In genomic region chr10:124621637-124622036, GRCh38 we compare ENCODE assay signal across 13 cellular contexts.
DNase-seq lines count a peak whose midpoint lies in the region; ATAC-seq, FAIRE-seq and TF ChIP-seq lines count a peak whose summit lies in the region.
"Had no signal": no experiment of that assay in that cellular context is flagged by ENCODE, and none has a peak within 500 bp of the region (broad histone marks: within the 10 kb centered on the region; RNA-seq: fewer than 3 reads in every experiment).

No MANE protein-coding gene starts in this region.

- H3K27me3 Mint-ChIP-seq in endodermal cell (ENCODE audit: insufficient read depth) (no peaks in the 10 kb centered on the region), nephron (ENCODE audit: low read depth) (no peaks in the 10 kb centered on the region)
- no peaks in the 10 kb centered on the region for H3K27me3 Mint-ChIP-seq in activated naive CD4-positive, alpha-beta T cell treated with anti-CD3 and anti-CD28 coated beads for 36 hours (ENCODE audit: low read depth)

- H3K4me3 Mint-ChIP-seq in endodermal cell = no peak overlapping the region
- no peak overlapping the region for H3K4me3 Mint-ChIP-seq in nephron
- H3K4me3 Mint-ChIP-seq in activated naive CD4-positive, alpha-beta T cell treated with anti-CD3 and anti-CD28 coated beads for 36 hours = no peak overlapping the region
- H3K4me3 Mint-ChIP-seq: activated T-helper 1 cell treated with anti-CD3 and anti-CD28 coated beads, Interleukin-12 subunit alpha, Interleukin-12 subunit beta, Interleukin-2, Interleukin-4 antibody, amounts not matched to agents 30 ng/mL and 10 ng/mL and 1 ng/mL, durations not matched to agents 14 hours and 24 hours and 36 hours had no signal

- H3K4me1 Mint-ChIP-seq in endodermal cell (peaks cover 4% of the 10 kb centered on the region), nephron (peaks cover 33% of the 10 kb centered on the region)
- peaks cover 26% of the 10 kb centered on the region for H3K4me1 Mint-ChIP-seq in activated naive CD4-positive, alpha-beta T cell treated with anti-CD3 and anti-CD28 coated beads for 36 hours (ENCODE audit: low read depth)

- WGBS in endodermal cell (ENCODE audit: insufficient coverage in 1 of 2, insufficient read length in 1 of 2), 2 experiments = 93 to 95% methylated on average over 11 to 13 of the region's 13 CpGs

- H3K4me3 ChIP-seq in endodermal cell (ENCODE audit: low read length) (no peak overlapping the region), thoracic aorta (peak overlapping the region; percentile 8), tibial artery (no peak overlapping the region)

- FAIRE-seq in GM19239 (lab: Jason Lieb, UNC) = no peak

- H3K9me3 ChIP-seq in endodermal cell (ENCODE audit: control insufficient read depth, low read length) = no peaks in the 10 kb centered on the region
- H3K9me3 ChIP-seq in thoracic aorta = no peaks in the 10 kb centered on the region
- no peaks in the 10 kb centered on the region for H3K9me3 ChIP-seq in tibial artery

- intact Hi-C loops in tibial artery (cut with DNase I; ENCODE audit: low total_unique reads) = no loop called here
- intact Hi-C loops in activated naive CD4-positive, alpha-beta T cell treated with anti-CD3 and anti-CD28 coated beads for 36 hours (cut with micrococcal nuclease) = no loop called here

- peaks cover 6% of the 10 kb centered on the region for H3K4me1 ChIP-seq in endodermal cell (ENCODE audit: control insufficient read depth, insufficient read depth, low read length)
- peaks cover 9 to 19% of the 10 kb centered on the region in 2 donors for H3K4me1 ChIP-seq in thoracic aorta (ENCODE audit: control insufficient read depth in 1 of 2, low read depth in 2 of 2)
- peaks cover 0 to 28% (median 7%) of the 10 kb centered on the region in 4 donors for H3K4me1 ChIP-seq in tibial artery

- ATAC-seq in thoracic aorta (ENCODE audit: insufficient number of reproducible peaks, low FRiP score, low read depth) = no peak

- DNase-seq in NCI-H2107 treated with DMSO at 0.1 percent for 48 hours (lab: John Stamatoyannopoulos, UW; ENCODE audit: unreplicated experiment) (peak; percentile 27), NCI-H2107 (lab: John Stamatoyannopoulos, UW) (no peak), endodermal cell (no peak), thoracic aorta (ENCODE audit: low spot score) (no peak), GM19239 (ENCODE audit: insufficient read length, low spot score) (no peak), tibial artery (no peak)
- no peak for DNase-seq in activated naive CD4-positive, alpha-beta T cell treated with anti-CD3 and anti-CD28 coated beads for 36 hours
- DNase-seq: 8988T; activated CD4-positive, alpha-beta T cell treated with anti-CD3 and anti-CD28 coated beads, Interleukin-2, amount 50 U/mL, for 1 hour; mammary epithelial cell; NCI-H524 treated with DMSO at 0.1 percent for 48 hours had no signal

- no peaks in the 10 kb centered on the region for H3K9me3 Mint-ChIP-seq in endodermal cell
- H3K9me3 Mint-ChIP-seq in nephron = no peaks in the 10 kb centered on the region
- no peaks in the 10 kb centered on the region for H3K9me3 Mint-ChIP-seq in activated naive CD4-positive, alpha-beta T cell treated with anti-CD3 and anti-CD28 coated beads for 36 hours
- H3K9me3 Mint-ChIP-seq: activated T-helper 1 cell treated with anti-CD3 and anti-CD28 coated beads, Interleukin-12 subunit alpha, Interleukin-12 subunit beta, Interleukin-2, Interleukin-4 antibody, amounts not matched to agents 30 ng/mL and 10 ng/mL and 1 ng/mL, durations not matched to agents 14 hours and 24 hours and 36 hours had no signal

- CTCF ChIA-PET in activated naive CD4-positive, alpha-beta T cell treated with anti-CD3 and anti-CD28 coated beads for 36 hours (lab: Charles Lee) = interaction anchor here (0.6 kb wide), 1 partner anchor 26 kb away, joined by 3 read pairs; no protein-coding TSS in a partner anchor

- no peak overlapping the region for H3K9ac ChIP-seq in endodermal cell (ENCODE audit: extremely low read depth, low read length, poor library complexity, severe bottlenecking)

- H3K36me3 Mint-ChIP-seq in endodermal cell (ENCODE audit: low read depth) = no peaks in the 10 kb centered on the region
- no peaks in the 10 kb centered on the region for H3K36me3 Mint-ChIP-seq in nephron (ENCODE audit: low read depth)
- H3K36me3 Mint-ChIP-seq in activated naive CD4-positive, alpha-beta T cell treated with anti-CD3 and anti-CD28 coated beads for 36 hours (ENCODE audit: low read depth) = peaks cover 2% of the 10 kb centered on the region

- H3K27ac ChIP-seq in endodermal cell (ENCODE audit: low read depth, low read length) (peak overlapping the region; percentile 26), thoracic aorta (no peak overlapping the region), tibial artery (no peak overlapping the region)

- H3K27me3 ChIP-seq in endodermal cell (ENCODE audit: control insufficient read depth, insufficient read depth, low read length, poor library complexity, severe bottlenecking) (no peaks in the 10 kb centered on the region), thoracic aorta (replicated peaks; ENCODE audit: insufficient read depth) (no peaks in the 10 kb centered on the region), tibial artery (no peaks in the 10 kb centered on the region)

- no peak for TF ChIP-seq CTCF in endodermal cell (conservative IDR thresholded peaks at IDR 0.05)
- TF ChIP-seq CTCF in nephron (IDR thresholded peaks at IDR 0.05; ENCODE audit: unreplicated experiment in 3 of 3) = no peak
- no peak for TF ChIP-seq CTCF in thoracic aorta (IDR thresholded peaks at IDR 0.05)
- no peak for TF ChIP-seq CTCF in tibial artery (IDR thresholded peaks at IDR 0.05)

- no peaks in the 10 kb centered on the region for H3K36me3 ChIP-seq in endodermal cell (ENCODE audit: control insufficient read depth, insufficient read depth, low read length)
- no peaks in the 10 kb centered on the region for H3K36me3 ChIP-seq in thoracic aorta
- H3K36me3 ChIP-seq in tibial artery = peaks cover 0 to 26% (median 11%) of the 10 kb centered on the region in 3 donors

- H3K27ac Mint-ChIP-seq in endodermal cell = no peak overlapping the region
- H3K27ac Mint-ChIP-seq in nephron = peak overlapping the region in 2 of 3 experiments; percentile 53 to 66
- no peak overlapping the region for H3K27ac Mint-ChIP-seq in activated naive CD4-positive, alpha-beta T cell treated with anti-CD3 and anti-CD28 coated beads for 36 hours
- H3K27ac Mint-ChIP-seq: activated T-helper 1 cell treated with anti-CD3 and anti-CD28 coated beads, Interleukin-12 subunit alpha, Interleukin-12 subunit beta, Interleukin-2, Interleukin-4 antibody, amounts not matched to agents 30 ng/mL and 10 ng/mL and 1 ng/mL, durations not matched to agents 14 hours and 24 hours and 36 hours had no signal

Comparison
In these comparisons a context has a peak if more than half of its experiments do, and no peak if none do; other contexts are left out.
1. H3K27ac Mint-ChIP-seq: peak in nephron (2 of 3); none in endodermal cell (single experiment) and activated naive CD4-positive, alpha-beta T cell treated with anti-CD3 and anti-CD28 coated beads for 36 hours (single experiment).